In the genomic region with DNA sequence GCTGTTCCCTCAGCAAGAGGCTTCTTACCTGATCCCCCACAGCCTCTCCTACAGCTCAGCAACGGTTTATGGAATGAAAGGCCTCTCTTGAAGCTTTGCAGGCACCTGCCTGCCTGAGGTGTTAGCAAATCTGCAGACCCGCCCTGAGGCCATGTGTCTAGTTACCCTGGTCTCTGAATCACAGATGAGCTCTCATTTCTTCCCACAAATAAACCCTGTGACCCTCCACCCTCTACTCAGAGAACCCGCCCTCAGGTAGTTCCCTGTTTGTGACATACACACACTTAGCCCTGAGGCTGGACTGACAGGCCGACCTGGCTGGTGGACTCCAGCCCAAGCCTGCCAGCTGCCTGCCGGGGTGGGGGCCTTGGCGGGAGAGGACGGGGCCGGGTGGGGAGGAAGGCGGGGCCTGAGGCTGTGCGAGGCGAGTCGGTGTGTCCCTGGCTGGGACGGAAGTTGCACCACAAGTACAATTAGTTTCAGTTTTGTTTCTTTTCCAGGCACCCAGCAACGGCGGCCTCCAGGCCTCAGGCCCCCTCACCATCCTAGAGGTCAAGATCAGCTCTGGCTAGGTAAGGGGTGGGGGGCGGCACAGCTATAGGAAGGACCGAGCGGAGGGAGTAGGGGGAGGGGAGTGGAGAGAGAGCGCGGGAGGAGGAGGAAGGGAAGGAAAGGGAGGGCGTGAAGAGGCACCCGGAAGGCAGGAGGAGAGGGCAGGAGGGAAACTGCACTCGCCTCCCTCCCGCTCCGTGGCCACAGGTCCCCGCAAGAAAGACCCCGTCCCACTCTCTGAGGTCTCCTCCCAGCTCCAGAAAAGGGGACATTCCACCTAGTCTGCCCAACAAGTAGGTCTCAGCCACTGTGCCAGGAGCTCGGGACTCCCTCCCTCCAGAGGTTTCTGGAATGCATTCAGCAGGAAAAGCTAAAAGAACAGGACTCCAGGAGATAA, we compare ENCODE assay signal across 8 cellular contexts. TPM values are rescaled to one million over a fixed set of nuclear protein-coding genes. Genes with fewer than 3 reads are reported as not detected.
DNase-seq lines count a peak whose midpoint lies in the region; ATAC-seq, FAIRE-seq and TF ChIP-seq lines count a peak whose summit lies in the region.

A gene with protein sequence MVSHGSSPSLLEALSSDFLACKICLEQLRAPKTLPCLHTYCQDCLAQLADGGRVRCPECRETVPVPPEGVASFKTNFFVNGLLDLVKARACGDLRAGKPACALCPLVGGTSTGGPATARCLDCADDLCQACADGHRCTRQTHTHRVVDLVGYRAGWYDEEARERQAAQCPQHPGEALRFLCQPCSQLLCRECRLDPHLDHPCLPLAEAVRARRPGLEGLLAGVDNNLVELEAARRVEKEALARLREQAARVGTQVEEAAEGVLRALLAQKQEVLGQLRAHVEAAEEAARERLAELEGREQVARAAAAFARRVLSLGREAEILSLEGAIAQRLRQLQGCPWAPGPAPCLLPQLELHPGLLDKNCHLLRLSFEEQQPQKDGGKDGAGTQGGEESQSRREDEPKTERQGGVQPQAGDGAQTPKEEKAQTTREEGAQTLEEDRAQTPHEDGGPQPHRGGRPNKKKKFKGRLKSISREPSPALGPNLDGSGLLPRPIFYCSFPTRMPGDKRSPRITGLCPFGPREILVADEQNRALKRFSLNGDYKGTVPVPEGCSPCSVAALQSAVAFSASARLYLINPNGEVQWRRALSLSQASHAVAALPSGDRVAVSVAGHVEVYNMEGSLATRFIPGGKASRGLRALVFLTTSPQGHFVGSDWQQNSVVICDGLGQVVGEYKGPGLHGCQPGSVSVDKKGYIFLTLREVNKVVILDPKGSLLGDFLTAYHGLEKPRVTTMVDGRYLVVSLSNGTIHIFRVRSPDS (plus strand): TSS at position 482 of the 949 bp plus-strand sequence. CDS start 1,832 bp downstream, outside the sequence.

- peak within 1 kb of the TSS; percentile 97 for H3K4me3 Mint-ChIP-seq in activated CD8-positive, alpha-beta memory T cell treated with anti-CD3 and anti-CD28 coated beads, Interleukin-2, amount 10 ng/mL, durations not matched to agents 7 days and 5 days
- H3K4me3 Mint-ChIP-seq in mesothelial cell of epicardium: peak within 1 kb of the TSS; percentile 87

- in situ Hi-C loops in endometrial microvascular endothelial cells (cut with HindIII; ENCODE audit: inconsistent ontology term, low pct_unique_long_range_greater_than_20kb, low sequenced_read_pairs): no loop called here

- peaks cover 29% of the 10 kb centered on the region for H3K4me1 Mint-ChIP-seq in activated CD8-positive, alpha-beta memory T cell treated with anti-CD3 and anti-CD28 coated beads, Interleukin-2, amount 10 ng/mL, durations not matched to agents 7 days and 5 days
- H3K4me1 Mint-ChIP-seq in mesothelial cell of epicardium: peaks cover 17% of the 10 kb centered on the region

- FAIRE-seq in GM19239 (lab: Jason Lieb, UNC): peak; percentile 95

- peaks cover 27% of the 10 kb centered on the region for H3K36me3 Mint-ChIP-seq in activated CD8-positive, alpha-beta memory T cell treated with anti-CD3 and anti-CD28 coated beads, Interleukin-2, amount 10 ng/mL, durations not matched to agents 7 days and 5 days
- H3K36me3 Mint-ChIP-seq in mesothelial cell of epicardium: peaks cover 17% of the 10 kb centered on the region

- no peaks in the 10 kb centered on the region for H3K9me3 Mint-ChIP-seq in activated CD8-positive, alpha-beta memory T cell treated with anti-CD3 and anti-CD28 coated beads, Interleukin-2, amount 10 ng/mL, durations not matched to agents 7 days and 5 days (ENCODE audit: low read depth)
- peaks cover 3% of the 10 kb centered on the region for H3K9me3 Mint-ChIP-seq in mesothelial cell of epicardium

- peak within 1 kb of the TSS; percentile 99 for H3K27ac Mint-ChIP-seq in activated CD8-positive, alpha-beta memory T cell treated with anti-CD3 and anti-CD28 coated beads, Interleukin-2, amount 10 ng/mL, durations not matched to agents 7 days and 5 days
- H3K27ac Mint-ChIP-seq in mesothelial cell of epicardium: peak within 1 kb of the TSS; percentile 100

- CTCF ChIA-PET in activated CD8-positive, alpha-beta memory T cell treated with anti-CD3 and anti-CD28 coated beads, Interleukin-2, amount 10 ng/mL, durations not matched to agents 7 days and 5 days (lab: Charles Lee): interaction anchor here (0.6 to 2.2 kb wide), 17 partner anchors 8 to 380 kb away, joined by 3 to 9 read pairs (median 4); partner anchors contain the start of genes SLC12A9, SRRT and UFSP1

- peaks cover 7% of the 10 kb centered on the region for H3K27me3 Mint-ChIP-seq in activated CD8-positive, alpha-beta memory T cell treated with anti-CD3 and anti-CD28 coated beads, Interleukin-2, amount 10 ng/mL, durations not matched to agents 7 days and 5 days
- no peaks in the 10 kb centered on the region for H3K27me3 Mint-ChIP-seq in mesothelial cell of epicardium (ENCODE audit: low read depth)

- TF ChIP-seq CTCF in mesothelial cell of epicardium (IDR thresholded peaks at IDR 0.05; ENCODE audit: unreplicated experiment): no peak

- DNase-seq in Ammon's horn (ENCODE audit: low spot score) (peak; percentile 90), GM19239 (ENCODE audit: insufficient read length, low spot score) (peak; percentile 98), NOMO-1 (lab: John Stamatoyannopoulos, UW; ENCODE audit: unreplicated experiment in 2 of 2) (peak; percentile 90 to 93), mesothelial cell of epicardium (ENCODE audit: low spot score in 2 of 2, unreplicated experiment in 2 of 2) (peak; percentile 56 to 74)
- peak; percentile 92 for DNase-seq in activated CD8-positive, alpha-beta memory T cell treated with anti-CD3 and anti-CD28 coated beads, Interleukin-2, amount 10 ng/mL, durations not matched to agents 7 days and 5 days
- DNase-seq in stimulated activated CD8-positive, alpha-beta memory T cell treated with anti-CD3 and anti-CD28 coated beads, Interleukin-2, amount 100 ng/mL, for 1 hour (ENCODE audit: low read depth in 2 of 2): peak; percentile 51 to 66

- ATAC-seq in HG03439 (IDR thresholded peaks at IDR 0.05; ENCODE audit: unreplicated experiment): peak; percentile 72
- peak; percentile 96 for ATAC-seq in activated CD8-positive, alpha-beta memory T cell treated with anti-CD3 and anti-CD28 coated beads, Interleukin-2, amount 10 ng/mL, durations not matched to agents 7 days and 5 days

RNA-seq across cellular contexts. Expression of the gene that starts here (rescaled TPM):
- total RNA-seq in activated CD8-positive, alpha-beta memory T cell treated with anti-CD3 and anti-CD28 coated beads, Interleukin-2, amount 10 ng/mL, durations not matched to agents 7 days and 5 days: 100 to 1,000 TPM in 1 of 2 experiments, 10 to 100 TPM in 1; 68.2 to 110 TPM
- total RNA-seq in endometrial microvascular endothelial cells (ENCODE audit: inconsistent ontology term) (13.9 TPM), mesothelial cell of epicardium (33.6 to 40.1 TPM (median 39.6 TPM) in 3 replicates)

Comparison
In these comparisons a context has a peak if more than half of its experiments do, and no peak if none do; other contexts are left out.
1. Peak in every context shown above with its lines: DNase-seq and ATAC-seq.